Comparison of ENCODE assay signal across 31 cellular contexts in the genomic region with DNA sequence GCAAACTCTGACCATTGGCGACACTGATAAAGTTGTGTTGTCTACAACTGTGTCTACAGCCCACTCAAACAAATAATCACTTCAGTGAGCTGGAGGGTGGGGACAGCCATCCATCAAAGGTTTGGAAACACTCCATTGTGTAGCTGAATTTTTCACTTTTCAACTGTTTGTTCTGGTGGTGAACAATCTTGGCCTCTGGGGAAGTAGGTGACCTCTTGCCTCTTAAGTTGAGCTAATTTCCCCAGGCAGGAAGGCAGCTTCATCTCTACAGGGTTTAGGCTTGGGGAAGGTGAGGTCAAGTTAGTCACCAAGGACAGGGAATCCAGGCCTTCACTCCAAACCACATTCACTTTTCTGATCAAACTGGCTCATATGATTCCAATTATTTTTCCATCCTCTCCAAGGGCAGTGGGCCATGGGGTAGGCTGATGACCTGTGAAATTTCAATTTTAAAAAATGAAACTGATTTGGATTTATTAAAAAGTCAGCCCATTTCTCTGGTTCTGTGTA.
"Had no signal": no experiment of that assay in that cellular context is flagged by ENCODE, and none has a peak within 500 bp of the region (broad histone marks: within the 10 kb centered on the region; RNA-seq: fewer than 3 reads in every experiment).

No MANE protein-coding gene starts in this region.

- H3K36me3 Mint-ChIP-seq: activated naive CD8-positive, alpha-beta T cell treated with anti-CD3 and anti-CD28 coated beads, Interleukin-2, amount 10 ng/mL, durations not matched to agents 7 days and 5 days; WTC11 had no signal

- H3K27ac ChIP-seq: adrenal gland, body of pancreas, SJCRH30, SK-N-MC had no signal

- H3K27me3 ChIP-seq: adrenal gland, body of pancreas, MG63, SJCRH30 had no signal

- H3K4me3 ChIP-seq: adrenal gland, body of pancreas, MG63, SJCRH30, SK-N-MC had no signal

- H3K9me3 ChIP-seq: adrenal gland, SJCRH30 had no signal

- H3K4me1 ChIP-seq: adrenal gland, body of pancreas, SJCRH30 had no signal

- DNase-seq: activated CD4-positive, alpha-beta T cell treated with anti-CD3 and anti-CD28 coated beads for 36 hours; activated CD4-positive, alpha-beta T cell treated with anti-CD3 and anti-CD28 coated beads, Interleukin-2, amount 10 ng/mL, durations not matched to agents 7 days and 5 days; activated CD4-positive, alpha-beta T cell treated with anti-CD3 and anti-CD28 coated beads, Interleukin-2, amount 50 U/mL, for 48 hours; activated CD8-positive, alpha-beta T cell treated with anti-CD3 and anti-CD28 coated beads, Interleukin-2, amount 10 ng/mL, durations not matched to agents 7 days and 5 days; activated gamma-delta T cell; activated naive CD4-positive, alpha-beta T cell treated with Interleukin-2 at 50 U/mL for 16 hours; activated naive CD8-positive, alpha-beta T cell treated with anti-CD3 and anti-CD28 coated beads, Interleukin-2, amount 10 ng/mL, durations not matched to agents 7 days and 5 days; activated T-cell treated with anti-CD3 and anti-CD28 coated beads, Interleukin-2, amount 50 U/mL, for 24 hours; adrenal gland; caudate nucleus; cerebellar nuclear complex; Kasumi-1; KG1; MG63; NCI-H1048; NCI-H1105 treated with DMSO at 0.1 percent for 48 hours; NCI-H1436; NCI-H1694 treated with DMSO at 0.1 percent for 48 hours; NCI-H2029; NCI-H345; NCI-H524 treated with DMSO at 0.1 percent for 48 hours; SHP77; SJCRH30 had no signal

- ATAC-seq: activated CD4-positive, alpha-beta T cell treated with anti-CD3 and anti-CD28 coated beads for 36 hours; activated CD4-positive, CD25-positive, alpha-beta regulatory T cell treated with anti-CD3 and anti-CD28 coated beads, Interleukin-2, amount 50 U/mL, for 24 hours; activated CD8-positive, alpha-beta T cell treated with anti-CD3 and anti-CD28 coated beads, Interleukin-2, amount 10 ng/mL, durations not matched to agents 7 days and 5 days; WTC11 had no signal

- H3K36me3 ChIP-seq: adrenal gland, MG63, SJCRH30 had no signal

- H3K9me3 Mint-ChIP-seq: activated CD4-positive, alpha-beta T cell treated with anti-CD3 and anti-CD28 coated beads, Interleukin-2, amount 10 ng/mL, durations not matched to agents 7 days and 5 days; activated T-helper 2 cell treated with anti-CD3 and anti-CD28 coated beads, Interferon-gamma antibody, Interleukin-2, Interleukin-4, amounts not matched to agents 10 μg/mL and 5 μg/mL and 100 μg/mL, durations not matched to agents 14 hours and 24 hours and 36 hours had no signal

- H3K4me3 Mint-ChIP-seq: activated CD4-positive, alpha-beta T cell treated with anti-CD3 and anti-CD28 coated beads for 36 hours; activated CD4-positive, alpha-beta T cell treated with anti-CD3 and anti-CD28 coated beads, Interleukin-2, amount 10 ng/mL, durations not matched to agents 7 days and 5 days; activated CD8-positive, alpha-beta T cell treated with anti-CD3 and anti-CD28 coated beads, Interleukin-2, amount 10 ng/mL, durations not matched to agents 7 days and 5 days; activated naive CD4-positive, alpha-beta T cell treated with anti-CD3 and anti-CD28 coated beads, Interleukin-2, amount 50 U/mL, for 24 hours; activated naive CD8-positive, alpha-beta T cell treated with anti-CD3 and anti-CD28 coated beads, Interleukin-2, amount 10 ng/mL, durations not matched to agents 7 days and 5 days; activated T-cell treated with anti-CD3 and anti-CD28 coated beads, Interleukin-2, amount 50 U/mL, for 24 hours; T-helper 1 cell treated with Interleukin-12 subunit alpha and Interleukin-12 subunit beta and Interleukin-4 antibody, amounts not matched to agents 30 μg/mL and 1 μg/mL, for 36 hours; T-helper 2 cell treated with Interferon-gamma antibody and Interleukin-4, amounts not matched to agents 5 μg/mL and 100 μg/mL, for 36 hours; WTC11 had no signal

- H3K4me1 Mint-ChIP-seq: activated CD4-positive, alpha-beta T cell treated with anti-CD3 and anti-CD28 coated beads for 36 hours; activated CD4-positive, alpha-beta T cell treated with anti-CD3 and anti-CD28 coated beads, Interleukin-2, amount 10 ng/mL, durations not matched to agents 7 days and 5 days; activated naive CD4-positive, alpha-beta T cell treated with anti-CD3 and anti-CD28 coated beads, Interleukin-2, amount 50 U/mL, for 24 hours; activated naive CD8-positive, alpha-beta T cell treated with anti-CD3 and anti-CD28 coated beads, Interleukin-2, amount 10 ng/mL, durations not matched to agents 7 days and 5 days had no signal

- H3K27ac Mint-ChIP-seq: activated CD4-positive, alpha-beta T cell treated with anti-CD3 and anti-CD28 coated beads for 36 hours; activated CD4-positive, alpha-beta T cell treated with anti-CD3 and anti-CD28 coated beads, Interleukin-2, amount 10 ng/mL, durations not matched to agents 7 days and 5 days; activated CD8-positive, alpha-beta T cell treated with anti-CD3 and anti-CD28 coated beads, Interleukin-2, amount 10 ng/mL, durations not matched to agents 7 days and 5 days; activated naive CD4-positive, alpha-beta T cell treated with anti-CD3 and anti-CD28 coated beads, Interleukin-2, amount 50 U/mL, for 24 hours; activated naive CD8-positive, alpha-beta T cell treated with anti-CD3 and anti-CD28 coated beads, Interleukin-2, amount 10 ng/mL, durations not matched to agents 7 days and 5 days; activated T-cell treated with anti-CD3 and anti-CD28 coated beads, Interleukin-2, amount 50 U/mL, for 24 hours; activated T-helper 2 cell treated with anti-CD3 and anti-CD28 coated beads, Interferon-gamma antibody, Interleukin-2, Interleukin-4, amounts not matched to agents 10 μg/mL and 5 μg/mL and 100 μg/mL, durations not matched to agents 14 hours and 24 hours and 36 hours; T-helper 1 cell treated with Interleukin-12 subunit alpha and Interleukin-12 subunit beta and Interleukin-4 antibody, amounts not matched to agents 30 μg/mL and 1 μg/mL, for 36 hours; T-helper 2 cell treated with Interferon-gamma antibody and Interleukin-4, amounts not matched to agents 5 μg/mL and 100 μg/mL, for 36 hours; WTC11 had no signal
